In genomic region chr2:101900375-101900774, GRCh38 we compare ENCODE assay signal across 1 cellular context.
TF ChIP-seq lines count a peak whose summit lies in the region.

No MANE protein-coding gene starts in this region.

TF ChIP-seq in WTC11, 78 proteins besides CTCF, POLR2A, EP300 and RAD21 (continued from another document):
- TF ChIP-seq ERG (CRISPR knock-in tag; IDR thresholded peaks at IDR 0.05) (no peak), HMGA2 (CRISPR knock-in tag; IDR thresholded peaks at IDR 0.05) (no peak), ZBTB43 (CRISPR knock-in tag; IDR thresholded peaks at IDR 0.05) (no peak)
